ENCODE assay signal across 8 cellular contexts in genomic region chr4:54226399-54227260, GRCh38. TPM values are rescaled to one million over a fixed set of nuclear protein-coding genes. Genes with fewer than 3 reads are reported as not detected.
DNase-seq lines count a peak whose midpoint lies in the region; ATAC-seq, FAIRE-seq and TF ChIP-seq lines count a peak whose summit lies in the region.

No MANE protein-coding gene starts in this region.

- H3K9me2 ChIP-seq in GM23248 (ENCODE audit: insufficient read depth) = no peaks in the 10 kb centered on the region

- no peak for TF ChIP-seq CTCF in adrenal gland (IDR thresholded peaks at IDR 0.05)

- H3K4me2 ChIP-seq in GM23248 (ENCODE audit: unreplicated experiment) = peak overlapping the region; percentile 95

- ATAC-seq in GM21526 (IDR thresholded peaks at IDR 0.05; ENCODE audit: low FRiP score, unreplicated experiment) (no peak), GM19395 (IDR thresholded peaks at IDR 0.05; ENCODE audit: unreplicated experiment) (no peak)

- H3K9ac ChIP-seq in GM23248 (peak overlapping the region; percentile 92), iPS-18a (ENCODE audit: low read length) (no peak overlapping the region), skeletal muscle tissue (ENCODE audit: low read depth in 1 of 3, low read length in 3 of 3) (peak overlapping the region in 1 of 3 donors; percentile 45)

- intact Hi-C loops in adrenal gland (cut with DNase I) = loop anchor here (5.0 to 10.0 kb wide), 3 partner anchors 519 to 1852 kb away; no protein-coding TSS in a partner anchor

- H3K27me3 ChIP-seq in GM23248 (replicated peaks; ENCODE audit: insufficient read depth) = no peaks in the 10 kb centered on the region
- peaks cover 59% of the 10 kb centered on the region for H3K27me3 ChIP-seq in adrenal gland
- peaks cover 99% of the 10 kb centered on the region for H3K27me3 ChIP-seq in iPS-18a (ENCODE audit: control insufficient read depth, insufficient read depth, low read length)
- H3K27me3 ChIP-seq in skeletal muscle tissue (ENCODE audit: control insufficient read depth in 3 of 3, insufficient read depth in 3 of 3, low read length in 3 of 3) = peaks cover 75 to 79% (median 76%) of the 10 kb centered on the region in 3 donors

- H3F3A ChIP-seq in GM23248 (ENCODE audit: insufficient read depth) = peaks cover 26% of the 10 kb centered on the region

- H2AFZ ChIP-seq in GM23248 = peak overlapping the region; percentile 92

- H4K20me1 ChIP-seq in GM23248 (ENCODE audit: insufficient read depth) = no peaks in the 10 kb centered on the region

- no peak for TF ChIP-seq POLR2A in adrenal gland (IDR thresholded peaks at IDR 0.05)
- TF ChIP-seq POLR2A in GM12892 (IDR thresholded peaks at IDR 0.05; ENCODE audit: low read depth, low read length) = no peak

- H3K4me3 ChIP-seq in GM23248 (peak overlapping the region; percentile 85), adrenal gland (peak overlapping the region in 1 of 4 donors; percentile 41), iPS-18a (ENCODE audit: low read length) (peak overlapping the region; percentile 70), skeletal muscle tissue (ENCODE audit: low read length in 3 of 3) (peak overlapping the region; percentile 46 to 66 (median 65))

- H3K79me2 ChIP-seq in GM23248 (ENCODE audit: insufficient read depth) = peaks cover 27% of the 10 kb centered on the region

- peaks cover 25% of the 10 kb centered on the region for H3K4me1 ChIP-seq in GM23248 (ENCODE audit: insufficient read depth)
- peaks cover 15 to 27% of the 10 kb centered on the region in 2 donors for H3K4me1 ChIP-seq in adrenal gland (replicated peaks in 1 of 2)
- H3K4me1 ChIP-seq in iPS-18a (ENCODE audit: control insufficient read depth, low read depth, low read length) = peaks cover 33% of the 10 kb centered on the region
- peaks cover 33 to 44% (median 33%) of the 10 kb centered on the region in 3 donors for H3K4me1 ChIP-seq in skeletal muscle tissue (ENCODE audit: control insufficient read depth in 3 of 3, insufficient read depth in 3 of 3, low read length in 3 of 3)

- H3K27ac ChIP-seq in GM23248 (peak overlapping the region; percentile 87), adrenal gland (peak overlapping the region in 2 of 5 donors; percentile 44 to 77), iPS-18a (ENCODE audit: low read length) (no peak overlapping the region), skeletal muscle tissue (ENCODE audit: low read depth, low read length) (peak overlapping the region; percentile 64)

- DNase-seq in GM23248 (peak; percentile 83), adrenal gland (peak in 5 of 7 donors; percentile 43 to 64 (median 48)), NCI-H2081 treated with DMSO at 0.1 percent for 48 hours (lab: John Stamatoyannopoulos, UW) (no peak), GM12892 (ENCODE audit: insufficient read length) (no peak)

- in situ Hi-C loops in GM23248 (cut with MboI) = loop anchor here (10.0 to 25.0 kb wide), 5 partner anchors 322 to 1212 kb away; partner anchors contain the start of gene LNX1

- 0 out of 2 replicates have a peak, but pooled peaks cover 5% of the 10 kb centered on the region for H3K36me3 ChIP-seq in GM23248 (ENCODE audit: low read depth)
- no peaks in the 10 kb centered on the region for H3K36me3 ChIP-seq in adrenal gland (replicated peaks in 1 of 2)
- H3K36me3 ChIP-seq in iPS-18a (ENCODE audit: control insufficient read depth, low read depth, low read length) = no peaks in the 10 kb centered on the region
- no peaks in the 10 kb centered on the region for H3K36me3 ChIP-seq in skeletal muscle tissue (ENCODE audit: control insufficient read depth in 3 of 3, insufficient read depth in 3 of 3, low read length in 3 of 3)

- FAIRE-seq in GM12892 (lab: Jason Lieb, UNC) = no peak

- 1 to 2% methylated on average over 45 to 46 of the region's 47 CpGs for WGBS in GM23248 (ENCODE audit: low coverage in 1 of 2, low lambda C conversion rate in 2 of 2, missing lambda C conversion rate in 2 of 2), 2 experiments
- 12 to 25% (median 14%) methylated on average over 32 to 47 of the region's 47 CpGs for WGBS in adrenal gland, 4 donors

- no peaks in the 10 kb centered on the region for H3K9me3 ChIP-seq in GM23248 (ENCODE audit: low read depth)
- H3K9me3 ChIP-seq in adrenal gland (replicated peaks in 1 of 3) = no peaks in the 10 kb centered on the region
- no peaks in the 10 kb centered on the region for H3K9me3 ChIP-seq in iPS-18a (ENCODE audit: control insufficient read depth, low read depth, low read length)
- H3K9me3 ChIP-seq in skeletal muscle tissue (ENCODE audit: control insufficient read depth in 3 of 3, low read length in 3 of 3) = no peaks in the 10 kb centered on the region

RNA-seq across cellular contexts. Expression of gene PDGFRA, which starts 2.5 kb away (rescaled TPM):
- total RNA-seq in GM23248 (2014; rRNA removed; shearing (Covaris generic)) = 225 and 275 TPM in 2 replicates
- polyA plus RNA-seq in GM23248 (2016; fragmentation: Nextera tagmentation; extraction: Ambion mirVana) = 107 and 109 TPM in 2 replicates
- total RNA-seq in adrenal gland = 100 to 1,000 TPM in 5 of 8 donors, 10 to 100 TPM in 3; 88.1 to 182 (median 129) TPM
- polyA plus RNA-seq in adrenal gland = 10 to 100 TPM; 14.5 to 62.4 (median 16.4) TPM
- 118 TPM for total RNA-seq in skeletal muscle tissue
- polyA plus RNA-seq in GM12892 (2012; ENCODE audit: missing spikeins) = 0.93 TPM

Comparison
In these comparisons a context has a peak if more than half of its experiments do, and no peak if none do; other contexts are left out.
1. DNase-seq: peak in GM23248 (single experiment) and adrenal gland (5 of 7); none in NCI-H2081 treated with DMSO at 0.1 percent for 48 hours (single experiment) and GM12892 (single experiment).